Comparison of ENCODE assay signal across 1 cellular context in the genomic region with DNA sequence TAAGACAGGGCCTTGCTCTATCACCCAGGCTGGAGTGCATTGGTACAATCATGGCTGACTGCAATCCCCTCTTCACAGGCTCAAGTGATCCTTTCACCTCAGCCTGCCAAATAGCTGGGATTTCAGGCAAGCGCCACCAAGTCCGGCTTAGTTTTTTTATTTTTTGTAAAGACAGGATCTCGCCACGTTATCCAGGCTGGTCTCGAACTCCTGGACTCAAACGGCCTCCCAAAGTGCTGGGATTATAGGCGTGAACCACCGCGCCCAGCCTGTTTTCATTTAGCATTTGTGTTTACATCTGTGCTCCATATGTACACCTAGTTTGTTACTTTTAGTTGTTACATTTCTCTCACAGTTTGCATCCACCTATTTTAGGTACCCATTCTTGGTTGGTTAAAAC.
TF ChIP-seq lines count a peak whose summit lies in the region.

No MANE protein-coding gene starts in this region.

TF ChIP-seq in IMR-90, 13 proteins besides CTCF, POLR2A, EP300 and RAD21 (continued from another document):
- no peak for TF ChIP-seq MAFK (IDR thresholded peaks at IDR 0.05; ENCODE audit: low read depth, low read length)
- no peak for TF ChIP-seq USF2 (IDR thresholded peaks at IDR 0.05; ENCODE audit: low read depth, low read length)
- no peak for TF ChIP-seq CHD1 (IDR thresholded peaks at IDR 0.05; ENCODE audit: low read depth, low read length)
- TF ChIP-seq RCOR1 (IDR thresholded peaks at IDR 0.05; ENCODE audit: insufficient replicate concordance, low read length), result no peak
- TF ChIP-seq CEBPB (IDR thresholded peaks at IDR 0.05; ENCODE audit: low read depth, low read length), result no peak
- no peak for TF ChIP-seq NFE2L2 (IDR thresholded peaks at IDR 0.05; ENCODE audit: low read depth, low read length)
- TF ChIP-seq FOS (IDR thresholded peaks at IDR 0.05; ENCODE audit: low read depth, low read length), result no peak
- no peak for TF ChIP-seq RFX5 (IDR thresholded peaks at IDR 0.05; ENCODE audit: low read depth, low read length)
- TF ChIP-seq BHLHE40 (IDR thresholded peaks at IDR 0.05; ENCODE audit: low read depth, low read length), result no peak
- TF ChIP-seq MAZ (IDR thresholded peaks at IDR 0.05; ENCODE audit: borderline replicate concordance, low read depth, low read length), result no peak
